ENCODE assay signal across 1 cellular context in genomic region chr6:41027799-41028617, GRCh38.
TF ChIP-seq lines count a peak whose summit lies in the region.

No MANE protein-coding gene starts in this region.

TF ChIP-seq in HepG2, 621 proteins besides CTCF, POLR2A, EP300 and RAD21 (continued from another document and continues in another):
- TF ChIP-seq TFDP2 (CRISPR knock-in tag; IDR thresholded peaks at IDR 0.05) (peak; percentile 71), TFE3 (CRISPR knock-in tag; IDR thresholded peaks at IDR 0.05) (no peak), NFKB2 (CRISPR knock-in tag; IDR thresholded peaks at IDR 0.05; ENCODE audit: borderline replicate concordance) (peak; percentile 86; the same call in 1 of the 2 replicates), ZNF263 (CRISPR knock-in tag; IDR thresholded peaks at IDR 0.05) (peak; percentile 58; the same call in 1 of the 2 replicates), LRRFIP1 (CRISPR knock-in tag; conservative IDR thresholded peaks at IDR 0.05) (no peak), SMAD3 (CRISPR knock-in tag; IDR thresholded peaks at IDR 0.05) (no peak), U2AF2 (IDR thresholded peaks at IDR 0.05; ENCODE audit: low read depth, low read length) (no peak), SYNCRIP (IDR thresholded peaks at IDR 0.05; ENCODE audit: insufficient read depth, low read depth, low read length) (no peak), ZNF567 (CRISPR knock-in tag; IDR thresholded peaks at IDR 0.05; ENCODE audit: borderline replicate concordance) (no peak), ZNF451 (CRISPR knock-in tag; IDR thresholded peaks at IDR 0.05) (0 out of 2 replicates have a peak, but pooled peaks have one; percentile 68), MXD3 (CRISPR knock-in tag; IDR thresholded peaks at IDR 0.05) (no peak), SNAPC5 (CRISPR knock-in tag; IDR thresholded peaks at IDR 0.05; ENCODE audit: borderline replicate concordance) (0 out of 2 replicates have a peak, but pooled peaks have one; percentile 51), RELA (CRISPR knock-in tag; IDR thresholded peaks at IDR 0.05) (no peak), ZNF256 (CRISPR knock-in tag; conservative IDR thresholded peaks at IDR 0.05) (0 out of 2 replicates have a peak, but pooled peaks have one; percentile 46), RXRB (CRISPR knock-in tag; IDR thresholded peaks at IDR 0.05; ENCODE audit: borderline replicate concordance) (peak; percentile 55), SAP130 (CRISPR knock-in tag; IDR thresholded peaks at IDR 0.05; ENCODE audit: low read depth) (peak; percentile 27; the same call in 1 of the 2 replicates), ZNF207 (IDR thresholded peaks at IDR 0.05; ENCODE audit: borderline replicate concordance) (no peak), IKZF1 (IDR thresholded peaks at IDR 0.05) (no peak), ARID5B (CRISPR knock-in tag; IDR thresholded peaks at IDR 0.05) (no peak; the same call in 1 of the 2 replicates), PHF21A (CRISPR knock-in tag; IDR thresholded peaks at IDR 0.05) (no peak), ZNF382 (CRISPR knock-in tag; IDR thresholded peaks at IDR 0.05; ENCODE audit: borderline replicate concordance) (no peak), ZNF562 (CRISPR knock-in tag; IDR thresholded peaks at IDR 0.05; ENCODE audit: borderline replicate concordance) (no peak), ZNF768 (CRISPR knock-in tag; IDR thresholded peaks at IDR 0.05) (peak; percentile 70; the same call in 1 of the 2 replicates), CEBPZ (IDR thresholded peaks at IDR 0.05; ENCODE audit: low read length) (no peak), ELF1 (CRISPR knock-in tag; IDR thresholded peaks at IDR 0.05) (no peak), ZBTB34 (CRISPR knock-in tag; IDR thresholded peaks at IDR 0.05) (peak; percentile 63; the same call in 1 of the 2 replicates), ZNF574 (CRISPR knock-in tag; IDR thresholded peaks at IDR 0.05) (peak; percentile 93), HOXA7 (CRISPR knock-in tag; IDR thresholded peaks at IDR 0.05) (no peak), ZNF101 (CRISPR knock-in tag; IDR thresholded peaks at IDR 0.05; ENCODE audit: borderline replicate concordance, low read depth) (no peak; the same call in 1 of the 2 replicates), NFYB (CRISPR knock-in tag; IDR thresholded peaks at IDR 0.05) (no peak), MED1 (CRISPR knock-in tag; IDR thresholded peaks at IDR 0.05) (peak; percentile 66), NCOA5 (CRISPR knock-in tag; IDR thresholded peaks at IDR 0.05) (no peak), ZBTB20 (CRISPR knock-in tag; IDR thresholded peaks at IDR 0.05; ENCODE audit: borderline replicate concordance, low read depth) (peak; percentile 87), PLSCR1 (CRISPR knock-in tag; IDR thresholded peaks at IDR 0.05; ENCODE audit: borderline replicate concordance) (no peak), ZNF282 (IDR thresholded peaks at IDR 0.05; ENCODE audit: partially characterized antibody) (no peak), NKX3-1 (CRISPR knock-in tag; IDR thresholded peaks at IDR 0.05) (0 out of 2 replicates have a peak, but pooled peaks have one; percentile 25), ZZZ3 (CRISPR knock-in tag; IDR thresholded peaks at IDR 0.05; ENCODE audit: borderline replicate concordance) (no peak), BATF2 (CRISPR knock-in tag; IDR thresholded peaks at IDR 0.05) (no peak), ZNF124 (CRISPR knock-in tag; IDR thresholded peaks at IDR 0.05) (peak; percentile 88; the same call in 1 of the 2 replicates), REL (CRISPR knock-in tag; conservative IDR thresholded peaks at IDR 0.05) (no peak), PTBP1 (IDR thresholded peaks at IDR 0.05; ENCODE audit: low read depth, low read length, poor library complexity, severe bottlenecking) (peak; percentile 29), SRSF4 (IDR thresholded peaks at IDR 0.05; ENCODE audit: low read depth, low read length, poor library complexity, severe bottlenecking) (no peak), FOXO1 (CRISPR knock-in tag; IDR thresholded peaks at IDR 0.05) (peak; percentile 65), SPEN (CRISPR knock-in tag; IDR thresholded peaks at IDR 0.05; ENCODE audit: low read depth) (peak; percentile 76), PCBP2 (optimal IDR thresholded peaks at IDR 0.05; ENCODE audit: low read depth, low read length, poor library complexity, severe bottlenecking) (no peak), NFRKB (IDR thresholded peaks at IDR 0.05) (no peak)
